Comparison of ENCODE assay signal across 34 cellular contexts in the genomic region with DNA sequence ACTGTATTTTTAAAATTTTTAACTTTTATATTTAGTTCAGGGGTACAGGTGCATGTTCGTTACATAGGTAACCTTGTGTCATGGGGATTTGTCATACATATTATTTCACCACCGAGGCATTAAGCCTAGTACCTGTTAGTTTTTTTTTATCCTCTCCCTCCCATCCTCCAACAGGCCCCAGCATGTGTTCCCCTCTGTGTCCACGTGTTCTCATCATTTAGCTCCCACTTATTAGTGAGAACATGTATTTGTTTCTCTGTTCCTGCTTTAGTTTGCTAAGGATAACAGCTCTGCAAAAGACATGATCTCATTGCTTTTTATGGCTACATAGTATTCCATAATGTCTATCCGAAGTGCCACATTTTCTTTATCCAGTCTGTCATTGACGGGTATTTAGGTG. TPM values are rescaled to one million over a fixed set of nuclear protein-coding genes. Genes with fewer than 3 reads are reported as not detected.
"Had no signal": no experiment of that assay in that cellular context is flagged by ENCODE, and none has a peak within 500 bp of the region (broad histone marks: within the 10 kb centered on the region; RNA-seq: fewer than 3 reads in every experiment).

No MANE protein-coding gene starts in this region.

- DNase-seq: activated effector memory CD4-positive, alpha-beta T cell treated with anti-CD3 and anti-CD28 coated beads, Interleukin-2, amount 50 U/mL, for 16 hours; activated effector memory CD4-positive, alpha-beta T cell treated with Interleukin-2 at 50 U/mL for 16 hours; activated gamma-delta T cell; activated gamma-delta T cell treated with Interleukin-2 at 50 U/mL for 16 hours; activated naive CD4-positive, alpha-beta T cell; activated naive CD4-positive, alpha-beta T cell treated with anti-CD3 and anti-CD28 coated beads for 36 hours; activated naive CD4-positive, alpha-beta T cell treated with anti-CD3 and anti-CD28 coated beads, Interleukin-2, amount 10 ng/mL, durations not matched to agents 7 days and 5 days; activated naive CD4-positive, alpha-beta T cell treated with anti-CD3 and anti-CD28 coated beads, Interleukin-2, amount 50 U/mL, for 16 hours; activated naive CD4-positive, alpha-beta T cell treated with Interleukin-2 at 50 U/mL for 16 hours; activated naive CD8-positive, alpha-beta T cell treated with anti-CD3 and anti-CD28 coated beads for 36 hours; activated naive CD8-positive, alpha-beta T cell treated with anti-CD3 and anti-CD28 coated beads, Interleukin-2, amount 10 ng/mL, durations not matched to agents 7 days and 5 days; activated naive CD8-positive, alpha-beta T cell treated with anti-CD3 and anti-CD28 coated beads, Interleukin-2, amount 50 U/mL, for 24 hours; activated T-cell treated with anti-CD3 and anti-CD28 coated beads, Interleukin-2, amount 50 U/mL, for 24 hours; activated T-cell treated with anti-CD3 and anti-CD28 coated beads, Interleukin-2, amount 50 U/mL, for 4 hours; activated T-cell treated with anti-CD3 and anti-CD28 coated beads, Interleukin-2, amount 50 U/mL, for 48 hours; activated T-cell treated with anti-CD3 and anti-CD28 coated beads, Interleukin-2, amount 50 U/mL, for 72 hours; adrenal gland; amniotic stem cell; amygdala; anterior cingulate cortex; aorta; body of pancreas; central memory CD4-positive, alpha-beta T cell; cerebellar nuclear complex had no signal

- FAIRE-seq: astrocyte, bronchial epithelial cell had no signal

- ATAC-seq: activated naive CD4-positive, alpha-beta T cell treated with anti-CD3 and anti-CD28 coated beads, Interleukin-2, amount 50 U/mL, for 72 hours; activated naive CD8-positive, alpha-beta T cell treated with anti-CD3 and anti-CD28 coated beads, Interleukin-2, amount 50 U/mL, for 24 hours; activated T-cell treated with anti-CD3 and anti-CD28 coated beads, Interleukin-2, amount 50 U/mL, for 4 hours; activated T-cell treated with anti-CD3 and anti-CD28 coated beads, Interleukin-2, amount 50 U/mL, for 72 hours; activated T-helper 17 cell treated with anti-CD3 and anti-CD28 coated beads, Interleukin-2, amount 50 U/mL, for 72 hours; body of pancreas had no signal

- H3K4me1 ChIP-seq: adrenal gland, body of pancreas, breast epithelium had no signal

- H3K9me3 ChIP-seq: adrenal gland, ascending aorta, body of pancreas, breast epithelium had no signal

- H3K4me3 ChIP-seq: adrenal gland, ascending aorta, body of pancreas, breast epithelium, cardiac muscle cell had no signal

- H3K27ac ChIP-seq: adrenal gland, ascending aorta, body of pancreas, brain microvascular endothelial cell, breast epithelium, cardiac muscle cell had no signal

- H3K27me3 ChIP-seq: adrenal gland, ascending aorta, body of pancreas, brain microvascular endothelial cell, breast epithelium, cardiac muscle cell had no signal

- H3K36me3 ChIP-seq: adrenal gland, ascending aorta, brain microvascular endothelial cell, breast epithelium, cardiac muscle cell had no signal

RNA-seq across cellular contexts. Expression of gene ITGA8, which starts 22.4 kb away (rescaled TPM):
- total RNA-seq: activated naive CD4-positive, alpha-beta T cell treated with anti-CD3 and anti-CD28 coated beads for 36 hours; activated naive CD4-positive, alpha-beta T cell treated with anti-CD3 and anti-CD28 coated beads, Interleukin-2, amount 50 U/mL, for 72 hours; activated naive CD8-positive, alpha-beta T cell treated with anti-CD3 and anti-CD28 coated beads for 36 hours; activated naive CD8-positive, alpha-beta T cell treated with anti-CD3 and anti-CD28 coated beads, Interleukin-2, amount 10 ng/mL, durations not matched to agents 7 days and 5 days; activated T-cell treated with anti-CD3 and anti-CD28 coated beads, Interleukin-2, amount 50 U/mL, for 4 hours; activated T-cell treated with anti-CD3 and anti-CD28 coated beads, Interleukin-2, amount 50 U/mL, for 72 hours; activated T-helper 1 cell treated with anti-CD3 and anti-CD28 coated beads, Interleukin-12 subunit alpha, Interleukin-12 subunit beta, Interleukin-2, Interleukin-4 antibody, amounts not matched to agents 30 ng/mL and 10 ng/mL and 1 ng/mL, durations not matched to agents 14 hours and 24 hours and 36 hours; activated T-helper 17 cell treated with anti-CD3 and anti-CD28 coated beads, Interleukin-2, amount 50 U/mL, for 72 hours; activated T-helper 2 cell treated with anti-CD3 and anti-CD28 coated beads, Interferon-gamma antibody, Interleukin-2, Interleukin-4, amounts not matched to agents 10 μg/mL and 5 μg/mL and 100 μg/mL, durations not matched to agents 14 hours and 24 hours and 36 hours; astrocyte had no signal
